33 cellular contexts compared by ENCODE assay signal in genomic region chr17:12136243-12136642, GRCh38.
"Had no signal": no experiment of that assay in that cellular context is flagged by ENCODE, and none has a peak within 500 bp of the region (broad histone marks: within the 10 kb centered on the region; RNA-seq: fewer than 3 reads in every experiment).

No MANE protein-coding gene starts in this region.

- H3K9ac ChIP-seq: KMS-11 had no signal

- H3K4me2 ChIP-seq: KMS-11 had no signal

- H3K27me3 ChIP-seq: MG63 had no signal

- H3K4me3 ChIP-seq: MG63 had no signal

- DNase-seq: Kasumi-1, MG63, MM.1S, MV-4-11, NCI-H1048, NCI-H1092, NCI-H1092 treated with DMSO at 0.1 percent for 48 hours, NCI-H1105, NCI-H1105 treated with DMSO at 0.1 percent for 48 hours, NCI-H1417, NCI-H1417 treated with DMSO at 0.1 percent for 48 hours, NCI-H1436, NCI-H1436 treated with DMSO at 0.1 percent for 48 hours, NCI-H146, NCI-H1694, NCI-H1694 treated with DMSO at 0.1 percent for 48 hours, NCI-H187, NCI-H187 treated with DMSO at 0.1 percent for 48 hours, NCI-H1930, NCI-H2029, NCI-H2029 treated with DMSO at 0.1 percent for 48 hours, NCI-H2081, NCI-H2081 treated with DMSO at 0.1 percent for 48 hours, NCI-H2107, NCI-H2171, NCI-H2171 treated with DMSO at 0.1 percent for 48 hours, NCI-H2227 treated with DMSO at 0.1 percent for 48 hours, NCI-H226, NCI-H345, NCI-H446, NCI-H446 treated with DMSO at 0.1 percent for 48 hours, NCI-H510A had no signal

- H3K27ac ChIP-seq: KMS-11 had no signal
